8 cellular contexts compared by ENCODE assay signal in the genomic region with DNA sequence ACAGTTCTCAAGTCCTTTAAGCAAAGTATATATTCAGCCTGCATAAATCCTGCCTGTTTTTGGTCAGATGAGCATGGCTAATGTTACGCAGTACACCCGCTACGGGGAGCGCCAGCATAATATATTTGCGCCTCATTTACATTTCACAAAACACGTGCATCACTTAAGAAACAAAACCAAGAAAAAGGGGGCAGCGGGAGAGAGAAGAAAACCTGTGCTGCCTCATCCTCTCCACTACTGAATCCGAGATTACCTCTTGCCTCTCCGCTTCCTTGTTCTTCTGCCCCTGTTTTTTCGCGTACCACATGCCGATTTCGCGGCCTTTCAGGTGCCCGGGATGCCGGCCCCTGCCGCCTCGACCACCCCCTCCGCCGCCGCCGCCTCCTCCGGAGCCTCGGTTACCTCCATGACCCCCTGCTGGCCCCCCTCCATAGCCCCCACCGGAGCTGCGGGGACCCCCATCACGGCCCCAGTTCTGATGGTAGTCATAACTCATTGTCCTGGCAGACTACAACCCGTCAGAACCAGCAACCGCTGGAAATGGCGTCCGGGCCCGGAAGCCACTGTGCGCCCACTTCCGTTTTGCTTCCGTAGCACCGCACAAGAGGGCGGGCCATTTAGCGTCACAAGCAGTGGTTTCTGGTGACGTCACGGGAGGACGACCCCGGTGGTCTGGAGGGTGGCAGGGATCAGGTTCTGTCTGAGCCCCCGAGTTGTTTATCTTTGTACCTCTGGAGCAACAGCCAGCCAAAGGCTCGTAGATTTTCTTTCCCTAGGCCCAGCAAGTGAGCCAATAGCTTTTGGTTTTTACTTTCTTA. TPM values are rescaled to one million over a fixed set of nuclear protein-coding genes. Genes with fewer than 3 reads are reported as not detected.
A peak's percentile ranks its signal among the peaks of the same experiment; 100 is the strongest.
DNase-seq lines count a peak whose midpoint lies in the region; ATAC-seq, FAIRE-seq and TF ChIP-seq lines count a peak whose summit lies in the region.

Gene DHX36, minus strand, starts transcription at position 567 of the 818 bp plus-strand sequence. Its CDS starts 71 bp downstream, at position 496.

- no peaks in the 10 kb centered on the region; a peak in 1 of 5 replicates for H3K27me3 ChIP-seq in HepG2 (ENCODE audit: control insufficient read depth in 1 of 2, insufficient read depth in 2 of 2, low read length in 2 of 2)

- peak; percentile 10 to 86 (median 74) for DNase-seq in C1 segment of cervical spinal cord (lab: John Stamatoyannopoulos, UW)
- DNase-seq in NCI-H748 (lab: John Stamatoyannopoulos, UW; ENCODE audit: unreplicated experiment) = peak; percentile 91
- DNase-seq in activated CD4-positive, alpha-beta T cell treated with anti-CD3 and anti-CD28 coated beads, Interleukin-2, amount 50 U/mL, for 24 hours (ENCODE audit: low read depth in 1 of 2, low spot score in 1 of 2) = peak; percentile 78 to 84
- peak; percentile 94 for DNase-seq in dermis blood vessel endothelial cell
- peak; percentile 80 for DNase-seq in HepG2 (ENCODE audit: low spot score)
- DNase-seq in stimulated activated CD4-positive, alpha-beta T cell treated with anti-CD3 and anti-CD28 coated beads, Interleukin-4, amount 100 ng/mL, for 1 hour = peak; percentile 85

- peak; percentile 93 for ATAC-seq in GM19372 (IDR thresholded peaks at IDR 0.05; ENCODE audit: low read depth, unreplicated experiment)
- peak; percentile 94 for ATAC-seq in HG03558 (IDR thresholded peaks at IDR 0.05; ENCODE audit: extremely low read depth, unreplicated experiment)
- ATAC-seq in HepG2 = peak; percentile 97

- no peaks in the 10 kb centered on the region for H3K9me3 ChIP-seq in HepG2 (ENCODE audit: low read length)

- peaks cover 49% of the 10 kb centered on the region for H3K79me2 ChIP-seq in HepG2 (ENCODE audit: insufficient read depth, low read length)

- in situ Hi-C loops in HepG2 (cut with HindIII; ENCODE audit: extremely low pct_ligation_motif_present, low pct_unique_long_range_greater_than_20kb) = no loop called here

- peak; percentile 83 for FAIRE-seq in HepG2 (lab: Jason Lieb, UNC)

- H4K20me1 ChIP-seq in HepG2 (ENCODE audit: insufficient read depth, low read length) = peaks cover 11% of the 10 kb centered on the region

- H3K4me1 ChIP-seq in HepG2 (ENCODE audit: insufficient read depth, low read length) = peaks cover 48% of the 10 kb centered on the region

- peak; percentile 78 to 88 for TF ChIP-seq POLR2A in HepG2 (IDR thresholded peaks at IDR 0.05; ENCODE audit: insufficient read depth in 1 of 2, low read depth in 2 of 2, low read length in 2 of 2)

- CTCF ChIA-PET in HepG2 (lab: Yijun Ruan, JAX; ENCODE audit: low intra/inter-chr PET ratio, low total read pairs) = no interaction called here

- H3K27ac ChIP-seq in HepG2 (ENCODE audit: extremely low read length, insufficient read depth, low read length) = peak within 1 kb of the TSS; percentile 79

- no peak for TF ChIP-seq EP300 in HepG2 (IDR thresholded peaks at IDR 0.05; ENCODE audit: low read depth in 2 of 2, low read length in 2 of 2)
- 0 out of 2 replicates have a peak, but pooled peaks have one; percentile 14 for TF ChIP-seq EP300 in HepG2 (CRISPR knock-in tag; IDR thresholded peaks at IDR 0.05; ENCODE audit: borderline replicate concordance)

- POLR2A ChIA-PET in HepG2 (lab: Yijun Ruan, JAX) = no interaction called here

- intact Hi-C loops in HepG2 (cut with micrococcal nuclease; ENCODE audit: unreplicated experiment) = no loop called here

- peaks cover 0 to 1% of the 10 kb centered on the region in 2 experiments; a peak in 1 of 5 replicates for H3K36me3 ChIP-seq in HepG2 (replicated peaks in 1 of 2; ENCODE audit: control insufficient read depth in 1 of 2, insufficient read depth in 2 of 2, low read length in 2 of 2)

- no peak for TF ChIP-seq RAD21 in HepG2 (CRISPR knock-in tag; IDR thresholded peaks at IDR 0.05)

- TF ChIP-seq CTCF in HepG2 (CRISPR knock-in tag; IDR thresholded peaks at IDR 0.05) = no peak

- no TSS peak for BruUV-seq in HepG2 (replicated peaks; lab: Mats Ljungman, UMichigan)

- under 1% methylated on average over 31 of the region's 44 CpGs for WGBS in HepG2 (ENCODE audit: low lambda C conversion rate)

- peak within 1 kb of the TSS; percentile 97 for H2AFZ ChIP-seq in HepG2 (ENCODE audit: low read length)

- H3K4me2 ChIP-seq in HepG2 (ENCODE audit: low read depth, low read length) = peak within 1 kb of the TSS; percentile 82

- peak within 1 kb of the TSS; percentile 91 for H3K9ac ChIP-seq in HepG2 (ENCODE audit: insufficient read depth, low read depth, low read length)

- peak within 1 kb of the TSS; percentile 65 to 92 (median 83) for H3K4me3 ChIP-seq in HepG2 (replicated peaks in 1 of 3; ENCODE audit: insufficient read depth in 1 of 3, low read depth in 2 of 3, low read length in 3 of 3)

TF ChIP-seq in HepG2, 621 proteins besides CTCF, POLR2A, EP300 and RAD21 (continues in another document):
- peak; percentile 15; the same call in 1 of the 2 replicates for TF ChIP-seq PHF21A (CRISPR knock-in tag; IDR thresholded peaks at IDR 0.05)
- TF ChIP-seq MED13 (CRISPR knock-in tag; IDR thresholded peaks at IDR 0.05) = no peak
- TF ChIP-seq ZNF597 (CRISPR knock-in tag; IDR thresholded peaks at IDR 0.05) = no peak
- no peak for TF ChIP-seq ZSCAN12 (CRISPR knock-in tag; IDR thresholded peaks at IDR 0.05)
- TF ChIP-seq ZFP90 (CRISPR knock-in tag; IDR thresholded peaks at IDR 0.05; ENCODE audit: borderline replicate concordance) = peak; percentile 60; the same call in 1 of the 2 replicates
- TF ChIP-seq ZBTB21 (CRISPR knock-in tag; IDR thresholded peaks at IDR 0.05) = peak; percentile 100
- TF ChIP-seq ZNF33A (CRISPR knock-in tag; IDR thresholded peaks at IDR 0.05; ENCODE audit: borderline replicate concordance) = no peak
- no peak for TF ChIP-seq NKX3-1 (CRISPR knock-in tag; IDR thresholded peaks at IDR 0.05)
- TF ChIP-seq, protein P1, sequence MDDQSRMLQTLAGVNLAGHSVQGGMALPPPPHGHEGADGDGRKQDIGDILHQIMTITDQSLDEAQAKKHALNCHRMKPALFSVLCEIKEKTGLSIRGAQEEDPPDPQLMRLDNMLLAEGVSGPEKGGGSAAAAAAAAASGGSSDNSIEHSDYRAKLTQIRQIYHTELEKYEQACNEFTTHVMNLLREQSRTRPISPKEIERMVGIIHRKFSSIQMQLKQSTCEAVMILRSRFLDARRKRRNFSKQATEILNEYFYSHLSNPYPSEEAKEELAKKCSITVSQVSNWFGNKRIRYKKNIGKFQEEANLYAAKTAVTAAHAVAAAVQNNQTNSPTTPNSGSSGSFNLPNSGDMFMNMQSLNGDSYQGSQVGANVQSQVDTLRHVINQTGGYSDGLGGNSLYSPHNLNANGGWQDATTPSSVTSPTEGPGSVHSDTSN (CRISPR knock-in tag; IDR thresholded peaks at IDR 0.05; ENCODE audit: borderline replicate concordance) = no peak
- TF ChIP-seq ZNF292 (CRISPR knock-in tag; IDR thresholded peaks at IDR 0.05; ENCODE audit: borderline replicate concordance, low read depth) = no peak
- 0 out of 2 replicates have a peak, but pooled peaks have one; percentile 44 for TF ChIP-seq ZNF546 (CRISPR knock-in tag; conservative IDR thresholded peaks at IDR 0.05)
- peak; percentile 75; the same call in 1 of the 2 replicates for TF ChIP-seq ZNF547 (CRISPR knock-in tag; IDR thresholded peaks at IDR 0.05)
- TF ChIP-seq KLF6 (CRISPR knock-in tag; IDR thresholded peaks at IDR 0.05) = peak; percentile 53; the same call in 1 of the 2 replicates
- peak; percentile 42 for TF ChIP-seq FOSL2 (CRISPR knock-in tag; IDR thresholded peaks at IDR 0.05)
- no peak for TF ChIP-seq ZNF577 (CRISPR knock-in tag; IDR thresholded peaks at IDR 0.05; ENCODE audit: borderline replicate concordance, low read depth)
- TF ChIP-seq ZNF143 (CRISPR knock-in tag; IDR thresholded peaks at IDR 0.05) = no peak
- no peak for TF ChIP-seq CEBPG (CRISPR knock-in tag; IDR thresholded peaks at IDR 0.05)

RNA-seq across cellular contexts. Expression of gene DHX36, which starts in this region (rescaled TPM):
- total RNA-seq in dermis blood vessel endothelial cell (29.3 and 75.2 TPM in 2 replicates), HepG2 (2016; rRNA removed; fragmentation: Illumina TruSeq; extraction: Trizol) (30.3 and 66.3 TPM in 2 replicates)
- total RNA-seq in HepG2 (2016; cell fraction: cytosol; rRNA removed; fragmentation: Illumina TruSeq; extraction: Trizol; ENCODE audit: low read depth) = 10.5 and 15.1 TPM in 2 replicates
- total RNA-seq in HepG2 (2016; cell fraction: insoluble cytoplasmic fraction; rRNA removed; fragmentation: Illumina TruSeq; extraction: Trizol) = 29.5 and 75.0 TPM in 2 replicates
- 11.3 and 16.5 TPM in 2 replicates for total RNA-seq in HepG2 (2016; cell fraction: membrane; rRNA removed; fragmentation: Illumina TruSeq; extraction: Trizol)
- 61.6 and 71.3 TPM in 2 replicates for total RNA-seq in HepG2 (2016; cell fraction: nucleus; rRNA removed; fragmentation: Illumina TruSeq; extraction: Trizol)
- 30.4 and 44.2 TPM in 2 replicates for polyA plus RNA-seq in HepG2 (2011; rRNA removed)
- 10.7 and 21.7 TPM in 2 replicates for polyA plus RNA-seq in HepG2 (2011; cell fraction: cytosol; rRNA removed)
- polyA plus RNA-seq in HepG2 (2011; cell fraction: nucleus; rRNA removed) = 23.1 and 25.2 TPM in 2 replicates
- 28.0 and 38.7 TPM in 2 replicates for polyA plus RNA-seq in HepG2 (2012)
- polyA plus RNA-seq in HepG2 (2016; cell fraction: cytosol; fragmentation: Illumina TruSeq; extraction: Trizol; ENCODE audit: low read depth) = 1.7 and 2.1 TPM in 2 replicates
- 41.9 and 47.5 TPM in 2 replicates for polyA plus RNA-seq in HepG2 (2016; cell fraction: insoluble cytoplasmic fraction; fragmentation: Illumina TruSeq; extraction: Trizol; ENCODE audit: low read depth)
- polyA plus RNA-seq in HepG2 (2016; cell fraction: membrane; fragmentation: Illumina TruSeq; extraction: Trizol; ENCODE audit: low read depth) = 2.2 and 4.3 TPM in 2 replicates
- polyA plus RNA-seq in HepG2 (2016; cell fraction: nucleus; fragmentation: Illumina TruSeq; extraction: Trizol; ENCODE audit: insufficient read depth, low read depth) = 73.4 and 76.9 TPM in 2 replicates
- polyA minus RNA-seq in HepG2 (2011; rRNA and poly(A)+ RNA removed; ENCODE audit: low replicate concordance) = 5.2 and 20.7 TPM in 2 replicates
- 24.6 and 27.2 TPM in 2 replicates for polyA minus RNA-seq in HepG2 (2011; cell fraction: cytosol; rRNA and poly(A)+ RNA removed)
- 100 and 108 TPM in 2 replicates for polyA minus RNA-seq in HepG2 (2011; cell fraction: nucleus; rRNA and poly(A)+ RNA removed)

Comparison
In these comparisons a context has a peak if more than half of its experiments do, and no peak if none do; other contexts are left out.
1. Peak in every context shown above with its lines: DNase-seq, ATAC-seq, H3K4me3 ChIP-seq and H3K27ac ChIP-seq.